9 cellular contexts compared by ENCODE assay signal in the genomic region with DNA sequence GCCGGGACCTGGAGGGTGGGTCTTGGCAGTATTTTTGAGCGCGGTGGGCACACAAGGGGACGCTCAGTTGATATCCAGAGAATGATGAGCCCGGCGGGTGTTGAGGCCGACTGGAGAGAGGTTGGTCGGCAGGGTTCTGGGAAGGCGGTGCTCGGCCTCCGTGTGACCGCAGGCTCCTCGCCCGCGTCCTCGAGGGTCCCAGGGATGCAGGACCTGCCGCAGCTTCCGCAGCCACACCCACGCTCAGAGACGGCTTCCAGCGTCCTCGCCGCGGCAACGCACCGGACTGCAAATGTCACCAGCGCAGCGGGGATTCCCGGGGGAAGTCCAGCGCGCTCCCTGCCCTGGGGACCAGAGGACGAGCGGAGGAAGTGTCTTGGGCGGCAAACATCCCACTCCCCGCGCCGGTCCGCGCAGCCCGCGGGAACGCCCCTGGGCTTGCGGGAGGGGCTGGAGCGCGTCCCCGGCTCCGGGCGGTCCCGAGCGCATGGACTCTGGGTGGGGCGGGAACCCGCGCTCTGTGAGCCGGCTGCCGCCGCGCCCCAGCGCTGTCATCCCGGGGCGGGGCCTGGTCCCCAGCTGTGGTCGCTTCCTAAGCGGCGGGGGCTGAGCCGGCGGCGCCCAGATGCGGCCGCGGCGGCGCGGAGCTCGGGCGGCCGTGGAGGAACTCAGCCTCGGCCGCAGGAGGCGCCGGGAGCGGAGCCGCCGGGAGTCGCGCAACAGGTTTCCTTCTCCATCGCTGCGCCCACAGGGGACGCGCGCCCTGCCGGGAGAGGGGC. TPM values are rescaled to one million over a fixed set of nuclear protein-coding genes. Genes with fewer than 3 reads are reported as not detected.
DNase-seq lines count a peak whose midpoint lies in the region; ATAC-seq, FAIRE-seq and TF ChIP-seq lines count a peak whose summit lies in the region.
"Had no signal": no experiment of that assay in that cellular context is flagged by ENCODE, and none has a peak within 500 bp of the region (broad histone marks: within the 10 kb centered on the region; RNA-seq: fewer than 3 reads in every experiment).

STX11 (plus strand) TSS at position 624 of the 779 bp plus-strand sequence. CDS start 36,111 bp downstream, outside the sequence.

- no peak for FAIRE-seq in urothelium cell line (lab: Jason Lieb, UNC)

- TF ChIP-seq CTCF in heart right ventricle (IDR thresholded peaks at IDR 0.05) (no peak), prostate gland (IDR thresholded peaks at IDR 0.05) (no peak)

- ATAC-seq in CD4-positive, CD25-positive, alpha-beta regulatory T cell (ENCODE audit: low read depth in 2 of 2), result peak; percentile 60
- ATAC-seq in GM19455 (IDR thresholded peaks at IDR 0.05; ENCODE audit: unreplicated experiment), result peak; percentile 68
- ATAC-seq in HG03571 (IDR thresholded peaks at IDR 0.05; ENCODE audit: unreplicated experiment), result peak; percentile 60
- ATAC-seq in heart right ventricle, result peak; percentile 93 to 98 (median 94)

- intact Hi-C loops in heart right ventricle (cut with DNase I) (loop anchor here in 9 of 10 donors (1.0 to 10.0 kb wide), 7 partner anchors 43 to 329 kb away; partner anchors contain the start of gene UTRN (in 2 of the 9)), prostate gland (cut with DNase I) (no loop called here)

- peak; percentile 60 to 84 (median 61) for DNase-seq in CD4-positive, CD25-positive, alpha-beta regulatory T cell
- DNase-seq in SKM-1 (lab: John Stamatoyannopoulos, UW; ENCODE audit: unreplicated experiment) (peak; percentile 39), heart right ventricle (peak; percentile 73 to 80), prostate gland (ENCODE audit: low spot score) (peak; percentile 21), urothelium cell line (ENCODE audit: low spot score) (peak; percentile 74)

- H3K9me3 ChIP-seq in CD4-positive, CD25-positive, alpha-beta regulatory T cell (ENCODE audit: control insufficient read depth in 2 of 2, low read length in 2 of 2), result no peaks in the 10 kb centered on the region
- H3K9me3 ChIP-seq in heart right ventricle (no peaks in the 10 kb centered on the region), prostate gland (no peaks in the 10 kb centered on the region)

- H3K27ac ChIP-seq in CD4-positive, CD25-positive, alpha-beta regulatory T cell (ENCODE audit: insufficient read depth, low read length, poor library complexity, severe bottlenecking), result peak within 1 kb of the TSS; percentile 89
- H3K27ac ChIP-seq in heart right ventricle, result peak within 1 kb of the TSS in 9 of 10 donors; percentile 46 to 94 (median 79)
- H3K27ac ChIP-seq in prostate gland, result peak within 1 kb of the TSS in 1 of 2 donors; percentile 14
- H3K27ac ChIP-seq: epithelial cell of prostate had no signal

- 0 to 1% methylated on average over 89 to 90 of the region's 90 CpGs for WGBS in heart right ventricle, 2 donors
- WGBS in prostate gland, result 2% methylated on average over 36 of the region's 90 CpGs

- TF ChIP-seq POLR2A in prostate gland (IDR thresholded peaks at IDR 0.05), result peak; percentile 22

- H3K4me3 ChIP-seq in CD4-positive, CD25-positive, alpha-beta regulatory T cell (ENCODE audit: low read depth, low read length), result peak within 1 kb of the TSS; percentile 99
- H3K4me3 ChIP-seq in heart right ventricle (peak within 1 kb of the TSS; percentile 59 to 85 (median 78)), prostate gland (peak within 1 kb of the TSS; percentile 48 to 56)

- H3K27ac Mint-ChIP-seq in CD4-positive, CD25-positive, alpha-beta regulatory T cell, result peak within 1 kb of the TSS; percentile 90 to 97 (median 94)
- peak within 1 kb of the TSS; percentile 91 for H3K27ac Mint-ChIP-seq in activated naive CD4-positive, alpha-beta T cell treated with anti-CD3 and anti-CD28 coated beads, Interleukin-2, amount 50 U/mL, for 24 hours

- peaks cover 4% of the 10 kb centered on the region for H3K36me3 ChIP-seq in CD4-positive, CD25-positive, alpha-beta regulatory T cell (ENCODE audit: control insufficient read depth, insufficient read depth, low read length)
- H3K36me3 ChIP-seq in heart right ventricle, result no peaks in the 10 kb centered on the region
- no peaks in the 10 kb centered on the region for H3K36me3 ChIP-seq in prostate gland

- no peaks in the 10 kb centered on the region for H3K27me3 ChIP-seq in CD4-positive, CD25-positive, alpha-beta regulatory T cell (ENCODE audit: control insufficient read depth, insufficient read depth, low read length)
- H3K27me3 ChIP-seq in heart right ventricle, result no peaks in the 10 kb centered on the region
- no peaks in the 10 kb centered on the region for H3K27me3 ChIP-seq in prostate gland (replicated peaks; ENCODE audit: insufficient read depth)

- peaks cover 42% of the 10 kb centered on the region for H3K4me1 ChIP-seq in CD4-positive, CD25-positive, alpha-beta regulatory T cell (ENCODE audit: control insufficient read depth, insufficient read depth, low read length, poor library complexity, severe bottlenecking)
- H3K4me1 ChIP-seq in heart right ventricle, result peaks cover 0 to 47% (median 13%) of the 10 kb centered on the region in 9 donors
- no peaks in the 10 kb centered on the region for H3K4me1 ChIP-seq in prostate gland (replicated peaks)

- H3K36me3 Mint-ChIP-seq in CD4-positive, CD25-positive, alpha-beta regulatory T cell, result no peaks in the 10 kb centered on the region
- peaks cover 16% of the 10 kb centered on the region for H3K36me3 Mint-ChIP-seq in activated naive CD4-positive, alpha-beta T cell treated with anti-CD3 and anti-CD28 coated beads, Interleukin-2, amount 50 U/mL, for 24 hours

- H3K4me1 Mint-ChIP-seq in CD4-positive, CD25-positive, alpha-beta regulatory T cell, result peaks cover 19 to 46% (median 32%) of the 10 kb centered on the region in 4 donors
- H3K4me1 Mint-ChIP-seq in activated naive CD4-positive, alpha-beta T cell treated with anti-CD3 and anti-CD28 coated beads, Interleukin-2, amount 50 U/mL, for 24 hours, result peaks cover 42% of the 10 kb centered on the region

- no peaks in the 10 kb centered on the region for H3K27me3 Mint-ChIP-seq in CD4-positive, CD25-positive, alpha-beta regulatory T cell
- no peaks in the 10 kb centered on the region for H3K27me3 Mint-ChIP-seq in activated naive CD4-positive, alpha-beta T cell treated with anti-CD3 and anti-CD28 coated beads, Interleukin-2, amount 50 U/mL, for 24 hours

- H3K4me3 Mint-ChIP-seq in CD4-positive, CD25-positive, alpha-beta regulatory T cell, result peak within 1 kb of the TSS; percentile 89 to 98 (median 96)
- H3K4me3 Mint-ChIP-seq in activated naive CD4-positive, alpha-beta T cell treated with anti-CD3 and anti-CD28 coated beads, Interleukin-2, amount 50 U/mL, for 24 hours, result peak within 1 kb of the TSS; percentile 92

- no peaks in the 10 kb centered on the region for H3K9me3 Mint-ChIP-seq in CD4-positive, CD25-positive, alpha-beta regulatory T cell
- no peaks in the 10 kb centered on the region for H3K9me3 Mint-ChIP-seq in activated naive CD4-positive, alpha-beta T cell treated with anti-CD3 and anti-CD28 coated beads, Interleukin-2, amount 50 U/mL, for 24 hours

RNA-seq across cellular contexts. Expression of gene STX11, which starts in this region (rescaled TPM):
- 30.1 TPM for total RNA-seq in CD4-positive, CD25-positive, alpha-beta regulatory T cell
- polyA plus RNA-seq in CD4-positive, CD25-positive, alpha-beta regulatory T cell, result 10 to 100 TPM; 18.2 to 28.6 (median 23.1) TPM
- 10 to 100 TPM in 2 of 10 donors, 1 to 10 TPM in 8; 6.9 to 15.9 (median 8.9) TPM for total RNA-seq in heart right ventricle
- 1 to 10 TPM; 4.8 to 9.0 TPM for polyA plus RNA-seq in heart right ventricle
- total RNA-seq in prostate gland, result 1 to 10 TPM; 1.4 to 8.0 TPM

Comparison
In these comparisons a context has a peak if more than half of its experiments do, and no peak if none do; other contexts are left out.
1. DNase-seq: peak in every context shown above with its lines; median percentile 76 in heart right ventricle; 74 in urothelium cell line; 61 in CD4-positive, CD25-positive, alpha-beta regulatory T cell; 39 in SKM-1; 21 in prostate gland.